Comparison of ENCODE assay signal across 21 cellular contexts in the genomic region with DNA sequence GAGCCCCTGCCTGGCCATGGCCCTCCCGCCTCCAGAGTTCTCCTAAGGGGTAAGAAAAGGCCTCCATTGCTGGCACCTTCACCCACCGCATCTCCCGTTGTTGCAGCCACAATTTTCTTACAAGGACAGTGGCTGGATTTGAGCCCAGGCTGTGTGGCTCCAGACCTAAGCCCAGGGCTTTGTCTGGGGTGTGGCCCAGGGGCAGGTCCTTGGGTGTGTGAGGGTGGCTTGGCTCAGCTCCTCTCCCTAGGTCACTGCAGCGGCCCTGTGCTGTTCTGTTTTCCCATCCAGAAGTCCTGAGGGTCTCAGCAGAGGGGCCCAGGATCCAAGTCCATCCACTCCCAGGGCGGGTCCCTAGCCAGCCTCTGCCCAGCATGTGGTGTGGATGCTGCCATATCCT.
DNase-seq lines count a peak whose midpoint lies in the region; ATAC-seq, FAIRE-seq and TF ChIP-seq lines count a peak whose summit lies in the region.
"Had no signal": no experiment of that assay in that cellular context is flagged by ENCODE, and none has a peak within 500 bp of the region (broad histone marks: within the 10 kb centered on the region; RNA-seq: fewer than 3 reads in every experiment).

No MANE protein-coding gene starts in this region.

- H3K36me3 ChIP-seq in heart right ventricle (no peaks in the 10 kb centered on the region), esophagus (ENCODE audit: control insufficient read depth in 2 of 2, insufficient read depth in 2 of 2, low read length in 1 of 2) (no peaks in the 10 kb centered on the region), mucosa of descending colon (ENCODE audit: low read depth) (no peaks in the 10 kb centered on the region), transverse colon (no peaks in the 10 kb centered on the region), A673 (ENCODE audit: insufficient read depth, low read length, poor library complexity, severe bottlenecking) (no peaks in the 10 kb centered on the region)

- H3K27ac ChIP-seq in heart right ventricle: no peak overlapping the region
- H3K27ac ChIP-seq in esophagus (ENCODE audit: low read depth in 2 of 2, low read length in 1 of 2): peak overlapping the region; percentile 40 to 60
- H3K27ac ChIP-seq in transverse colon: no peak overlapping the region
- H3K27ac ChIP-seq in A673 (ENCODE audit: low read depth, low read length, poor library complexity, severe bottlenecking): no peak overlapping the region
- H3K27ac ChIP-seq: 22Rv1, A549, C4-2B had no signal

- CTCF ChIA-PET in A673 (lab: Charles Lee): no interaction called here

- FAIRE-seq in GM12892 (lab: Jason Lieb, UNC): no peak
- FAIRE-seq: A549, G401.6, GM12891, GM18507 had no signal

- no peak overlapping the region for H3K4me3 ChIP-seq in heart right ventricle
- H3K4me3 ChIP-seq in esophagus (ENCODE audit: low read depth in 1 of 2, low read length in 2 of 2): no peak overlapping the region
- no peak overlapping the region for H3K4me3 ChIP-seq in mucosa of descending colon
- no peak overlapping the region for H3K4me3 ChIP-seq in transverse colon
- no peak overlapping the region for H3K4me3 ChIP-seq in A673 (ENCODE audit: low read depth, low read length, poor library complexity, severe bottlenecking)
- H3K4me3 ChIP-seq: A549 had no signal

- H3K27me3 ChIP-seq in heart right ventricle (peaks cover 0 to 14% (median 0%) of the 10 kb centered on the region in 7 donors), esophagus (ENCODE audit: control insufficient read depth in 1 of 2, insufficient read depth in 2 of 2, low read length in 2 of 2) (no peaks in the 10 kb centered on the region), transverse colon (no peaks in the 10 kb centered on the region), A673 (replicated peaks; ENCODE audit: insufficient read depth, low read depth, low read length, poor library complexity) (peaks cover 3% of the 10 kb centered on the region)

- TF ChIP-seq EP300 in transverse colon (IDR thresholded peaks at IDR 0.05; ENCODE audit: low read depth): no peak

- no TSS peak for BruUV-seq in A673 (replicated peaks; lab: Mats Ljungman, UMichigan)

- POLR2A ChIA-PET in A673 (lab: Charles Lee; ENCODE audit: low non-redundant PET): no interaction called here

- H3K9me3 ChIP-seq in heart right ventricle (peaks cover 0 to 2% (median 0%) of the 10 kb centered on the region in 11 donors), esophagus (ENCODE audit: control insufficient read depth in 2 of 2, insufficient read depth in 1 of 2, low read depth in 1 of 2, low read length in 1 of 2) (no peaks in the 10 kb centered on the region), mucosa of descending colon (no peaks in the 10 kb centered on the region), transverse colon (no peaks in the 10 kb centered on the region), A673 (ENCODE audit: low read depth, low read length, poor library complexity, severe bottlenecking) (no peaks in the 10 kb centered on the region)

- peak; percentile 16 for DNase-seq in Right ventricle myocardium inferior (ENCODE audit: missing footprints)
- DNase-seq in heart right ventricle: no peak
- peak in 2 of 3 donors; percentile 62 to 67 for DNase-seq in mucosa of descending colon
- DNase-seq in transverse colon: peak; percentile 65
- no peak for DNase-seq in GM12892 (ENCODE audit: insufficient read length)
- no peak for DNase-seq in stimulated activated CD4-positive, alpha-beta T cell treated with anti-CD3 and anti-CD28 coated beads, Interleukin-2, amount 100 ng/mL, for 24 hours
- no peak for DNase-seq in A673 (ENCODE audit: low spot score)
- DNase-seq: Calu3; CD4-positive, alpha-beta T cell; DND-41; EL; GOT3; H7; KG1 had no signal

- ATAC-seq in Right ventricle myocardium inferior: no peak
- no peak for ATAC-seq in heart right ventricle
- ATAC-seq in mucosa of descending colon: peak; percentile 51
- ATAC-seq: A549 had no signal

- H3K4me1 ChIP-seq in heart right ventricle (no peaks in the 10 kb centered on the region), esophagus (ENCODE audit: control insufficient read depth in 2 of 2, insufficient read depth in 2 of 2, low read length in 1 of 2) (peaks cover 16 to 18% of the 10 kb centered on the region in 2 donors), mucosa of descending colon (ENCODE audit: low read depth) (peaks cover 12% of the 10 kb centered on the region), transverse colon (peaks cover 7 to 34% (median 18%) of the 10 kb centered on the region in 4 donors), A673 (ENCODE audit: insufficient read depth, low read length, poor library complexity, severe bottlenecking) (peaks cover 6% of the 10 kb centered on the region)
- H3K4me1 ChIP-seq: A549 had no signal

- WGBS in heart right ventricle, 2 donors: 91 to 98% methylated on average over 5 of the region's 5 CpGs
- 66 to 76% methylated on average over 5 of the region's 5 CpGs for WGBS in esophagus, 2 donors
- WGBS in transverse colon (ENCODE audit: low coverage in 1 of 2), 2 donors: 49% methylated on average over 5 of the region's 5 CpGs; no CpG with 5 or more reads in 1 of the 2 donors

- no peak for TF ChIP-seq CTCF in heart right ventricle (IDR thresholded peaks at IDR 0.05)
- TF ChIP-seq CTCF in mucosa of descending colon (IDR thresholded peaks at IDR 0.05): no peak
- TF ChIP-seq CTCF in transverse colon (IDR thresholded peaks at IDR 0.05): no peak
- no peak for TF ChIP-seq CTCF in A673 (conservative IDR thresholded peaks at IDR 0.05; ENCODE audit: low read depth, low read length)

- in situ Hi-C loops in transverse colon (cut with MboI; ENCODE audit: low pct_ligation_motif_present in 1 of 4, low pct_unique_long_range_greater_than_20kb in 1 of 4, low sequenced_read_pairs in 3 of 4): no loop called here

- TF ChIP-seq POLR2A in transverse colon (IDR thresholded peaks at IDR 0.05): no peak
- TF ChIP-seq POLR2A in GM12892 (IDR thresholded peaks at IDR 0.05; ENCODE audit: low read depth, low read length): no peak

- intact Hi-C loops in Right ventricle myocardium inferior (cut with DNase I): no loop called here
- intact Hi-C loops in heart right ventricle (cut with DNase I): no loop called here
- intact Hi-C loops in mucosa of descending colon (cut with DNase I, micrococcal nuclease): no loop called here
- intact Hi-C loops in transverse colon (cut with DNase I; ENCODE audit: low total_unique reads): no loop called here
- intact Hi-C loops in A673 (cut with micrococcal nuclease; ENCODE audit: unreplicated experiment): no loop called here

Comparison
In these comparisons a context has a peak if more than half of its experiments do, and no peak if none do; other contexts are left out.
1. DNase-seq: peak in Right ventricle myocardium inferior (single experiment), mucosa of descending colon (2 of 3) and transverse colon (single experiment); none in heart right ventricle (0 of 2), GM12892 (single experiment), stimulated activated CD4-positive, alpha-beta T cell treated with anti-CD3 and anti-CD28 coated beads, Interleukin-2, amount 100 ng/mL, for 24 hours (0 of 2) and A673 (single experiment).
2. H3K27ac ChIP-seq: peak in esophagus (2 of 2); none in heart right ventricle (0 of 10), transverse colon (0 of 4) and A673 (single experiment).